8 cellular contexts compared by ENCODE assay signal in the genomic region with DNA sequence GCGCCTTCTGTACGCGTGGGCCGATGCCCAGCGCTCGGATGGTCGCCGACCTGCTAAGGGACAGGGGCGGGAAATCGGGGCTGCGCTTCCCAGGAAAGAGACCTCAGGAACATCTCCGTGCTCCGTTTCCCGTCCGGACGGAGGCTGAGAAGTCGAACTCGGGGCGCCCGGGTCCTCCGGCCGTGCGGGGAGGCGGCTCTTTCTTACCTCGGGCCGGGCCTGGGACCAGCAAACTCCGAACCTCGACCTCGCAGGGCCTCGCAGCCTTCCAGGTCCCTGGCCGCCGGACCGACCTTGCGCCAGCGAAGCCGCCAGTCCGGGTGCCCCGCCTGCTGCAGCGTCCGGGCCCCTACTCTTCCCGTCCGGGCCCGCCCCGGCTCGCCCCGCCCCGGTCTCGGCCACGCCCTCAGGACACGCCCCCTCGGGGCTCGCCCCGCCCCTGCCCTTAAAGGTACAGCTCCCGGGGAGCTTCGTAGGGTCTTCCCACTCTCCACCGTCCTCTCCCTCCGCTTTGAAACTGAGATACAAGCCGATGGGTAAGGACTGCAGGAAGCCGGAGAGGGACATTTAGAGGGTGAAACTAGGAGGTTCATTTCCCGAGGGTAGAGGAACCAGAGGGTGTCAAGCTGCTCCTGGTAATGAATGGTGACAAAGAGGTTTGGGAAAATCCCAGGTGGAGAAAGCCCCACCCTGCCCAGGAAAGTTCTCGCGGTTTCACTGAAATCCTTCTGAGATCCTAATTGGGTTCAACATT. TPM values are rescaled to one million over a fixed set of nuclear protein-coding genes. Genes with fewer than 3 reads are reported as not detected.
DNase-seq lines count a peak whose midpoint lies in the region; ATAC-seq and TF ChIP-seq lines count a peak whose summit lies in the region.

A gene (minus strand): TSS at position 324 of the 754 bp plus-strand sequence. CDS start 2,231 bp downstream, outside the sequence.

- intact Hi-C loops in spleen (cut with DNase I; ENCODE audit: low total_unique reads) = no loop called here

- peak within 1 kb of the TSS; percentile 64 to 89 (median 76) for H3K4me3 ChIP-seq in spleen

- no peaks in the 10 kb centered on the region for H3K9me3 ChIP-seq in spleen

- H3K36me3 ChIP-seq in spleen = peaks cover 0 to 31% (median 21%) of the 10 kb centered on the region in 6 donors

- H3K27ac ChIP-seq in caudate nucleus (ENCODE audit: low read depth, low read length) (no peak within 1 kb of the TSS), spleen (peak within 1 kb of the TSS; percentile 53 to 95 (median 90))

- WGBS in spleen, 5 donors = 0 to 1% (median 1%) methylated on average over 52 to 62 of the region's 62 CpGs

- H3K27me3 ChIP-seq in spleen (replicated peaks in 1 of 7) = no peaks in the 10 kb centered on the region

- peak in 2 of 3 donors; percentile 56 to 87 for TF ChIP-seq POLR2A in spleen (IDR thresholded peaks at IDR 0.05)

- peak; percentile 91 for ATAC-seq in HG02970 (IDR thresholded peaks at IDR 0.05; ENCODE audit: low FRiP score, unreplicated experiment)

- DNase-seq in SKM-1 (lab: John Stamatoyannopoulos, UW; ENCODE audit: unreplicated experiment) = peak; percentile 18
- no peak for DNase-seq in SKM-1 treated with dmso at 0.1 percent for 144 hours (lab: John Stamatoyannopoulos, UW; ENCODE audit: unreplicated experiment)
- DNase-seq in NCI-H2196 (lab: John Stamatoyannopoulos, UW; ENCODE audit: unreplicated experiment) = peak; percentile 76
- peak; percentile 71 to 88 (median 81) for DNase-seq in activated CD4-positive, CD25-positive, alpha-beta regulatory T cell (lab: John Stamatoyannopoulos, UW)
- DNase-seq in caudate nucleus (lab: John Stamatoyannopoulos, UW) = peak in 60 of 61 donors; percentile 10 to 89 (median 76)
- DNase-seq in inferior parietal cortex (ENCODE audit: extremely low spot score) = peak; percentile 75
- DNase-seq in spleen = peak; percentile 98

- peak in 2 of 11 experiments; percentile 12 to 20 for TF ChIP-seq CTCF in spleen (IDR thresholded peaks at IDR 0.05 in 8 of 11, conservative IDR thresholded peaks at IDR 0.05 in 3 of 11)

- peaks cover 8 to 62% (median 40%) of the 10 kb centered on the region in 6 donors for H3K4me1 ChIP-seq in spleen

RNA-seq across cellular contexts. Expression of the gene that starts here (rescaled TPM):
- total RNA-seq in spleen = 100 to 1,000 TPM in 2 of 7 donors, 10 to 100 TPM in 5; 54.7 to 126 (median 84.4) TPM
- 10 to 100 TPM; 15.0 to 47.1 (median 32.5) TPM for polyA plus RNA-seq in spleen
